ENCODE assay signal across 8 cellular contexts in the genomic region with DNA sequence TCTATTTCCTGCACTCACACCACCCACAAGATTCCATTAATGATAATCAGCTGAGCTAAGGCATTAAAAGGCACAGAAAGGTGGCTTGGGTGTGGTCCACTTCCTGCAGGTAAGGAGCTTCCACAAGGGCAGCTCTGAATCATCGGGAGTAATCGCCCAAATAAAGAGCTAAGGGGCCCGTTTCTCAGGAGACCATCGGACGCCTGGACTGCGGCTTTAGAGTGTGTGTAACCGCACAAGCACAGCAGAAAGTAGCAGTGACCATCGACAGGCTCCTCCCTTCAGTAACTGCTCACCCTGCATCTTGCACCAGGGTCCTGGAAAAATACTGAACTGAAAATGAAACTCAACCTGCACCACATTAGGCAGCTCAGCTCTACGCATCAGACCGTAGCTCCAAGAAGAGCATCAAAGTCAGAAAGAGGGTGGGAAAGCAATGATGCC. TPM values are rescaled to one million over a fixed set of nuclear protein-coding genes. Genes with fewer than 3 reads are reported as not detected.
A peak's percentile ranks its signal among the peaks of the same experiment; 100 is the strongest.
DNase-seq lines count a peak whose midpoint lies in the region; ATAC-seq and TF ChIP-seq lines count a peak whose summit lies in the region.

No MANE protein-coding gene starts in this region.

- peak overlapping the region; percentile 68 for H3K27ac ChIP-seq in KMS-11
- H3K27ac ChIP-seq in heart left ventricle: peak overlapping the region in 11 of 12 donors; percentile 17 to 78 (median 47)

- H3K9me3 ChIP-seq in heart left ventricle: no peaks in the 10 kb centered on the region

- H4K20me1 ChIP-seq in KMS-11 (ENCODE audit: insufficient read depth): peaks cover 22% of the 10 kb centered on the region; the same call in 1 of the 2 replicates

- H3K4me2 ChIP-seq in KMS-11: peak overlapping the region; percentile 64

- 45 to 53% (median 48%) methylated on average over 10 of the region's 10 CpGs for WGBS in heart left ventricle, 4 donors

- TF ChIP-seq CTCF in KMS-11 (conservative IDR thresholded peaks at IDR 0.05; ENCODE audit: low read depth, low read length) (no peak), heart left ventricle (IDR thresholded peaks at IDR 0.05) (no peak)

- peak overlapping the region; percentile 28; the same call in 1 of the 2 replicates for H3K9ac ChIP-seq in KMS-11

- ATAC-seq in GM18502 (IDR thresholded peaks at IDR 0.05; ENCODE audit: poor library complexity, unreplicated experiment): peak; percentile 78
- ATAC-seq in GM21786 (IDR thresholded peaks at IDR 0.05; ENCODE audit: unreplicated experiment): peak; percentile 91
- ATAC-seq in heart left ventricle: peak; percentile 13 to 47 (median 29)

- peak; percentile 46 to 55 for DNase-seq in activated T-cell treated with anti-CD3 and anti-CD28 coated beads, Interleukin-2, amount 50 U/mL, for 48 hours
- DNase-seq in heart left ventricle (peak in 1 of 5 donors; percentile 31), dedifferentiated amniotic fluid mesenchymal stem cell (ENCODE audit: extremely low spot score) (no peak), NCI-H82 treated with DMSO at 0.1 percent for 48 hours (lab: John Stamatoyannopoulos, UW; ENCODE audit: unreplicated experiment) (no peak)
- DNase-seq in stimulated activated CD4-positive, alpha-beta T cell treated with anti-CD3 and anti-CD28 coated beads, Interleukin-4, amount 100 ng/mL, for 24 hours: peak; percentile 49

- intact Hi-C loops in heart left ventricle (cut with DNase I): loop anchor here in 5 of 10 donors (5.0 to 10.0 kb wide), 4 partner anchors 59 to 86 kb away; no protein-coding TSS in a partner anchor

- peak in 1 of 2 donors; percentile 9 for TF ChIP-seq POLR2A in heart left ventricle (IDR thresholded peaks at IDR 0.05)

- no peak overlapping the region for H2AFZ ChIP-seq in KMS-11 (ENCODE audit: low read depth)

- peaks cover 97% of the 10 kb centered on the region for H3K79me2 ChIP-seq in KMS-11 (ENCODE audit: insufficient read depth, low read depth)

- H3K27me3 ChIP-seq in KMS-11 (ENCODE audit: insufficient read depth, low read depth): no peaks in the 10 kb centered on the region
- H3K27me3 ChIP-seq in heart left ventricle: no peaks in the 10 kb centered on the region

- no peaks in the 10 kb centered on the region for H3K36me3 ChIP-seq in KMS-11 (ENCODE audit: insufficient read depth)
- no peaks in the 10 kb centered on the region for H3K36me3 ChIP-seq in heart left ventricle

- H3K4me3 ChIP-seq in KMS-11 (IDR thresholded peaks at IDR 0.05; ENCODE audit: insufficient read depth, low read depth, low read length) (no peak overlapping the region), heart left ventricle (peak overlapping the region in 10 of 12 donors; percentile 3 to 46 (median 28))

- H3K4me1 ChIP-seq in KMS-11 (ENCODE audit: low read depth, poor library complexity, severe bottlenecking) (peaks cover 62% of the 10 kb centered on the region), heart left ventricle (peaks cover 5 to 93% (median 68%) of the 10 kb centered on the region in 12 donors)

RNA-seq across cellular contexts. Expression of a gene that starts 6.0 kb away (rescaled TPM):
- total RNA-seq in heart left ventricle: 10 to 100 TPM; 56.5 to 82.6 (median 63.0) TPM
- 10 to 100 TPM; 26.6 to 54.1 TPM for polyA plus RNA-seq in heart left ventricle

Comparison
In these comparisons a context has a peak if more than half of its experiments do, and no peak if none do; other contexts are left out.
1. ATAC-seq: peak in every context shown above with its lines; median percentile 91 in GM21786; 78 in GM18502; 29 in heart left ventricle.
2. DNase-seq: peak in activated T-cell treated with anti-CD3 and anti-CD28 coated beads, Interleukin-2, amount 50 U/mL, for 48 hours (2 of 2) and stimulated activated CD4-positive, alpha-beta T cell treated with anti-CD3 and anti-CD28 coated beads, Interleukin-4, amount 100 ng/mL, for 24 hours (single experiment); none in dedifferentiated amniotic fluid mesenchymal stem cell (single experiment) and NCI-H82 treated with DMSO at 0.1 percent for 48 hours (single experiment).